8 cellular contexts compared by ENCODE assay signal in genomic region chr4:1713452-1713851, GRCh38. TPM values are rescaled to one million over a fixed set of nuclear protein-coding genes. Genes with fewer than 3 reads are reported as not detected.
DNase-seq lines count a peak whose midpoint lies in the region; ATAC-seq and TF ChIP-seq lines count a peak whose summit lies in the region.
"Not testable (repeated sequence)": the region's sequence is repeated elsewhere in the genome, so short reads cannot be mapped to it uniquely, and the experiment has no call there.

No MANE protein-coding gene starts in this region.

- peak overlapping the region; percentile 99 for H3K4me3 Mint-ChIP-seq in activated CD4-positive, alpha-beta memory T cell treated with anti-CD3 and anti-CD28 coated beads, Interleukin-2, amount 10 ng/mL, durations not matched to agents 7 days and 5 days

- not testable (repeated sequence) for H3K9me3 ChIP-seq in DOHH2 (ENCODE audit: control insufficient read depth, insufficient read depth, low read length); breast epithelium; mesenchymal stem cell (ENCODE audit: control insufficient read depth, low read length); prostate gland; upper lobe of left lung

- H4K20me1 ChIP-seq in DOHH2 (ENCODE audit: control insufficient read depth, insufficient read depth, low read depth, low read length), result peaks cover 35% of the 10 kb centered on the region

- TF ChIP-seq EP300 in upper lobe of left lung (IDR thresholded peaks at IDR 0.05), result not testable (repeated sequence)

- not testable (repeated sequence) for H2BK120ac ChIP-seq in mesenchymal stem cell (ENCODE audit: low read depth, low read length)

- peaks cover 90% of the 10 kb centered on the region for H3K36me3 ChIP-seq in DOHH2 (ENCODE audit: control insufficient read depth, low read length)
- not testable (repeated sequence) for H3K36me3 ChIP-seq in breast epithelium, prostate gland
- peaks cover 31 to 35% of the 10 kb centered on the region in 2 experiments for H3K36me3 ChIP-seq in mesenchymal stem cell (ENCODE audit: control insufficient read depth in 1 of 2, insufficient read depth in 2 of 2, low read depth in 1 of 2, low read length in 2 of 2)
- H3K36me3 ChIP-seq in upper lobe of left lung, result peaks cover 0 to 25% (median 12%) of the 10 kb centered on the region in 4 donors

- H3K27ac ChIP-seq in DOHH2 (ENCODE audit: low read depth, low read length) (peak overlapping the region; percentile 96), breast epithelium (peak overlapping the region; percentile 99), prostate gland (peak overlapping the region; percentile 93 to 99), upper lobe of left lung (peak overlapping the region; percentile 97 to 100 (median 98))
- H3K27ac ChIP-seq in mesenchymal stem cell (ENCODE audit: low read length, poor library complexity, severe bottlenecking), result not testable (repeated sequence)

- peaks cover 55% of the 10 kb centered on the region for H3K36me3 Mint-ChIP-seq in activated CD4-positive, alpha-beta memory T cell treated with anti-CD3 and anti-CD28 coated beads, Interleukin-2, amount 10 ng/mL, durations not matched to agents 7 days and 5 days (ENCODE audit: low read depth)

- not testable (repeated sequence) for H3K23ac ChIP-seq in mesenchymal stem cell (ENCODE audit: low read length in 2 of 2)

- not testable (repeated sequence) for TF ChIP-seq POLR2A in NB4 (IDR thresholded peaks at IDR 0.05; ENCODE audit: extremely low read depth, insufficient read length); breast epithelium (IDR thresholded peaks at IDR 0.05); prostate gland (IDR thresholded peaks at IDR 0.05); upper lobe of left lung (IDR thresholded peaks at IDR 0.05)

- not testable (repeated sequence) for H3K18ac ChIP-seq in mesenchymal stem cell (ENCODE audit: low read depth in 1 of 2, low read length in 2 of 2)

- not testable (repeated sequence) for H4K8ac ChIP-seq in mesenchymal stem cell (ENCODE audit: low read length)

- not testable (repeated sequence) for DNase-seq in NB4 (ENCODE audit: low read depth); activated CD4-positive, alpha-beta memory T cell treated with anti-CD3 and anti-CD28 coated beads, Interleukin-2, amount 10 ng/mL, durations not matched to agents 7 days and 5 days; breast epithelium (ENCODE audit: low spot score in 2 of 2); fibroblast of villous mesenchyme (ENCODE audit: low read depth); mesenchymal stem cell; prostate gland (ENCODE audit: low spot score); upper lobe of left lung

- POLR2A ChIA-PET in activated CD4-positive, alpha-beta memory T cell treated with anti-CD3 and anti-CD28 coated beads, Interleukin-2, amount 10 ng/mL, durations not matched to agents 7 days and 5 days (lab: Charles Lee), result interaction anchor here (1.1 to 11.7 kb wide), 8 partner anchors 12 to 465 kb away, joined by 3 to 371 read pairs (median 4); partner anchors contain the start of genes NSD2, TACC3 and TMEM129

- peaks cover 93% of the 10 kb centered on the region for H3K79me2 ChIP-seq in DOHH2 (ENCODE audit: control insufficient read depth, low read length)

- H3K14ac ChIP-seq in mesenchymal stem cell (ENCODE audit: low read length in 2 of 2), result not testable (repeated sequence)

- not testable (repeated sequence) for H2AK5ac ChIP-seq in mesenchymal stem cell (ENCODE audit: low read length, severe bottlenecking)

- H3K4me3 ChIP-seq in DOHH2 (ENCODE audit: low read length) (peak overlapping the region; percentile 92), NB4 (ENCODE audit: low read depth, low read length) (peak overlapping the region; percentile 87), breast epithelium (peak overlapping the region; percentile 82 to 91 (median 89)), fibroblast of villous mesenchyme (ENCODE audit: low read depth, low read length) (peak overlapping the region; percentile 79), mesenchymal stem cell (ENCODE audit: insufficient read depth in 1 of 2, low read depth in 1 of 2, low read length in 2 of 2) (peak overlapping the region; percentile 98 to 99), prostate gland (peak overlapping the region; percentile 58 to 89), upper lobe of left lung (peak overlapping the region; percentile 85 to 97 (median 92))

- H3K4me1 ChIP-seq in DOHH2 (ENCODE audit: control insufficient read depth, low read length) (peaks cover 69% of the 10 kb centered on the region), mesenchymal stem cell (ENCODE audit: control insufficient read depth, insufficient read depth, low read depth, low read length) (peaks cover 29% of the 10 kb centered on the region), prostate gland (replicated peaks) (peaks cover 11% of the 10 kb centered on the region), upper lobe of left lung (peaks cover 32 to 57% (median 39%) of the 10 kb centered on the region in 4 donors)
- H3K4me1 ChIP-seq in breast epithelium, result not testable (repeated sequence)

- TF ChIP-seq CTCF in DOHH2 (IDR thresholded peaks at IDR 0.05; ENCODE audit: low read depth, low read length, poor library complexity, severe bottlenecking); NB4 (IDR thresholded peaks at IDR 0.05; ENCODE audit: low read depth, low read length); breast epithelium (IDR thresholded peaks at IDR 0.05); fibroblast of villous mesenchyme (IDR thresholded peaks at IDR 0.05; ENCODE audit: insufficient read depth, low read depth, low read length); prostate gland (IDR thresholded peaks at IDR 0.05); upper lobe of left lung (IDR thresholded peaks at IDR 0.05): not testable (repeated sequence)

- H3K9me3 Mint-ChIP-seq in activated CD4-positive, alpha-beta memory T cell treated with anti-CD3 and anti-CD28 coated beads, Interleukin-2, amount 10 ng/mL, durations not matched to agents 7 days and 5 days, result not testable (repeated sequence)

- not testable (repeated sequence) for H2BK5ac ChIP-seq in mesenchymal stem cell (ENCODE audit: low read depth, low read length, poor library complexity, severe bottlenecking)

- not testable (repeated sequence) for H2BK15ac ChIP-seq in mesenchymal stem cell (ENCODE audit: low read depth, poor library complexity, severe bottlenecking)

- H2AFZ ChIP-seq in mesenchymal stem cell (ENCODE audit: low read depth, low read length), result not testable (repeated sequence)

- H3K4me2 ChIP-seq in DOHH2 (ENCODE audit: low read length), result peak overlapping the region; percentile 91
- H3K4me2 ChIP-seq in mesenchymal stem cell (ENCODE audit: low read length, poor library complexity, severe bottlenecking), result peak overlapping the region; percentile 70

- intact Hi-C loops in breast epithelium (cut with DNase I; ENCODE audit: low total_unique reads), result not testable (repeated sequence)
- intact Hi-C loops in prostate gland (cut with DNase I), result loop anchor here (10.0 kb wide), 1 partner anchor 531 kb away; the partner anchor contains the start of genes HAUS3 and POLN

- H3K9ac ChIP-seq in mesenchymal stem cell (ENCODE audit: low read length), result peak overlapping the region; percentile 98

- H3K4ac ChIP-seq in mesenchymal stem cell (ENCODE audit: low read depth in 1 of 2, low read length in 2 of 2), result peak overlapping the region in 1 of 2 experiments; percentile 94

- peak overlapping the region; percentile 43 for H4K91ac ChIP-seq in mesenchymal stem cell (ENCODE audit: low read length)

- not testable (repeated sequence) for ATAC-seq in upper lobe of left lung (ENCODE audit: low FRiP score in 2 of 2)

- peak overlapping the region; percentile 96 for H3K27ac Mint-ChIP-seq in activated CD4-positive, alpha-beta memory T cell treated with anti-CD3 and anti-CD28 coated beads, Interleukin-2, amount 10 ng/mL, durations not matched to agents 7 days and 5 days

- peaks cover 35% of the 10 kb centered on the region for H3F3A ChIP-seq in DOHH2 (ENCODE audit: control insufficient read depth, insufficient read depth)

- peak overlapping the region in 1 of 2 experiments; percentile 42 for H2BK12ac ChIP-seq in mesenchymal stem cell (ENCODE audit: low read length in 2 of 2)

- H3K4me1 Mint-ChIP-seq in activated CD4-positive, alpha-beta memory T cell treated with anti-CD3 and anti-CD28 coated beads, Interleukin-2, amount 10 ng/mL, durations not matched to agents 7 days and 5 days, result peaks cover 63% of the 10 kb centered on the region

- CTCF ChIA-PET in activated CD4-positive, alpha-beta memory T cell treated with anti-CD3 and anti-CD28 coated beads, Interleukin-2, amount 10 ng/mL, durations not matched to agents 7 days and 5 days (lab: Charles Lee), result interaction anchor here (1.0 to 4.2 kb wide), 4 partner anchors 9 to 19 kb away, joined by 3 to 45 read pairs (median 6); no protein-coding TSS in a partner anchor

- H3K27me3 Mint-ChIP-seq in activated CD4-positive, alpha-beta memory T cell treated with anti-CD3 and anti-CD28 coated beads, Interleukin-2, amount 10 ng/mL, durations not matched to agents 7 days and 5 days, result not testable (repeated sequence)

- WGBS in mesenchymal stem cell, result 79% methylated on average over 11 of the region's 11 CpGs
- 50% methylated on average over 10 of the region's 11 CpGs for WGBS in prostate gland
- WGBS in upper lobe of left lung, 2 donors, result 40 to 50% methylated on average over 11 of the region's 11 CpGs

- peaks cover 24% of the 10 kb centered on the region for H3K79me1 ChIP-seq in mesenchymal stem cell (replicated peaks; ENCODE audit: low read length, poor library complexity, severe bottlenecking)

- not testable (repeated sequence) for H3K9me2 ChIP-seq in DOHH2 (replicated peaks; ENCODE audit: control insufficient read depth, low read length)

- H3K27me3 ChIP-seq in DOHH2 (ENCODE audit: control insufficient read depth, low read length); breast epithelium; mesenchymal stem cell (ENCODE audit: control insufficient read depth in 1 of 2, insufficient read depth in 1 of 2, low read length in 2 of 2); prostate gland (replicated peaks; ENCODE audit: insufficient read depth); upper lobe of left lung: not testable (repeated sequence)

RNA-seq across cellular contexts. Expression of gene SLBP, which starts 1.3 kb away (rescaled TPM):
- 100 to 1,000 TPM; 105 to 107 TPM for total RNA-seq in activated CD4-positive, alpha-beta memory T cell treated with anti-CD3 and anti-CD28 coated beads, Interleukin-2, amount 10 ng/mL, durations not matched to agents 7 days and 5 days
- total RNA-seq in breast epithelium (10 to 100 TPM; 45.1 to 52.0 (median 45.6) TPM), fibroblast of villous mesenchyme (63.0 and 69.6 TPM in 2 replicates), prostate gland (10 to 100 TPM; 46.7 to 84.5 TPM), upper lobe of left lung (10 to 100 TPM; 33.0 to 51.1 (median 38.0) TPM)
- 45.8 TPM for polyA plus RNA-seq in mesenchymal stem cell (2013, experiment 1 of 2)
- 48.7 TPM for polyA plus RNA-seq in mesenchymal stem cell (2013, experiment 2 of 2)

RNA-seq across cellular contexts. Expression of gene TMEM129, which starts 7.7 kb away (rescaled TPM):
- total RNA-seq in activated CD4-positive, alpha-beta memory T cell treated with anti-CD3 and anti-CD28 coated beads, Interleukin-2, amount 10 ng/mL, durations not matched to agents 7 days and 5 days, result 10 to 100 TPM; 20.4 to 22.3 TPM
- total RNA-seq in breast epithelium (10 to 100 TPM; 40.5 to 47.3 (median 41.6) TPM), fibroblast of villous mesenchyme (31.1 and 34.5 TPM in 2 replicates), prostate gland (10 to 100 TPM; 73.7 to 81.7 TPM), upper lobe of left lung (10 to 100 TPM; 38.9 to 99.1 (median 49.6) TPM)
- 22.0 TPM for polyA plus RNA-seq in mesenchymal stem cell (2013, experiment 1 of 2)
- 22.8 TPM for polyA plus RNA-seq in mesenchymal stem cell (2013, experiment 2 of 2)

RNA-seq across cellular contexts. Expression of gene TACC3, which starts 7.9 kb away (rescaled TPM):
- total RNA-seq in activated CD4-positive, alpha-beta memory T cell treated with anti-CD3 and anti-CD28 coated beads, Interleukin-2, amount 10 ng/mL, durations not matched to agents 7 days and 5 days, result 100 to 1,000 TPM; 213 TPM
- total RNA-seq in breast epithelium (1 to 10 TPM; 4.1 to 7.8 (median 4.9) TPM), fibroblast of villous mesenchyme (9.0 and 16.0 TPM in 2 replicates), prostate gland (10 to 100 TPM in 1 of 2 donors, 1 to 10 TPM in 1; 4.3 to 35.6 TPM), upper lobe of left lung (10 to 100 TPM in 5 of 6 donors, 1 to 10 TPM in 1; 8.9 to 47.4 (median 21.9) TPM)
- 11.9 TPM for polyA plus RNA-seq in mesenchymal stem cell (2013, experiment 1 of 2)
- 10.9 TPM for polyA plus RNA-seq in mesenchymal stem cell (2013, experiment 2 of 2)

RNA-seq across cellular contexts. Expression of gene FAM53A, which starts 29.3 kb away (rescaled TPM):
- under 1 TPM; 0.65 to 0.91 TPM for total RNA-seq in activated CD4-positive, alpha-beta memory T cell treated with anti-CD3 and anti-CD28 coated beads, Interleukin-2, amount 10 ng/mL, durations not matched to agents 7 days and 5 days
- total RNA-seq in breast epithelium (1 to 10 TPM; 3.7 to 7.2 (median 4.6) TPM), fibroblast of villous mesenchyme (0.86 and 2.3 TPM in 2 replicates), prostate gland (10 to 100 TPM in 1 of 2 donors, 1 to 10 TPM in 1; 2.3 to 16.8 TPM), upper lobe of left lung (10 to 100 TPM in 1 of 6 donors, 1 to 10 TPM in 4, under 1 TPM in 1; 0.59 to 17.8 (median 2.5) TPM)
- 1.2 TPM for polyA plus RNA-seq in mesenchymal stem cell (2013, experiment 1 of 2)
- polyA plus RNA-seq in mesenchymal stem cell (2013, experiment 2 of 2), result 0.95 TPM

Comparison
In these comparisons a context has a peak if more than half of its experiments do, and no peak if none do; other contexts are left out.
1. RNA of gene TACC3, which starts 7.9 kb away (total RNA-seq): 213 TPM in activated CD4-positive, alpha-beta memory T cell treated with anti-CD3 and anti-CD28 coated beads, Interleukin-2, amount 10 ng/mL, durations not matched to agents 7 days and 5 days; 4.3 to 35.6 TPM in prostate gland, 8.9 to 47.4 TPM in upper lobe of left lung, 9.0 to 16.0 TPM in fibroblast of villous mesenchyme and 4.1 to 7.8 TPM in breast epithelium; every median in the first group is over 4 times any median in the second.
2. Peak in every context shown above with its lines, with median percentiles within 50 percentile points of each other: H3K4me3 ChIP-seq.